In genomic region chr11:73325036-73325981, GRCh38 we compare ENCODE assay signal across 8 cellular contexts. TPM values are rescaled to one million over a fixed set of nuclear protein-coding genes. Genes with fewer than 3 reads are reported as not detected.
A peak's percentile ranks its signal among the peaks of the same experiment; 100 is the strongest.
DNase-seq lines count a peak whose midpoint lies in the region; ATAC-seq and TF ChIP-seq lines count a peak whose summit lies in the region.

No MANE protein-coding gene starts in this region.

- intact Hi-C loops in posterior vena cava (cut with DNase I), result no loop called here

- peak in 1 of 61 donors; percentile 46 for DNase-seq in caudate nucleus (lab: John Stamatoyannopoulos, UW)
- peak; percentile 90 for DNase-seq in posterior vena cava (ENCODE audit: low spot score)
- DNase-seq in NCI-H1105 (lab: John Stamatoyannopoulos, UW), result no peak
- no peak for DNase-seq in activated CD8-positive, alpha-beta memory T cell treated with anti-CD3 and anti-CD28 coated beads for 24 hours
- no peak for DNase-seq in erythroblast (lab: John Stamatoyannopoulos, UW)
- no peak for DNase-seq in NK-92 treated with Interleukin-12 subunit alpha and Interleukin-12 subunit beta, amount 100 ng/mL, for 24 hours (lab: John Stamatoyannopoulos, UW)

- no peak for TF ChIP-seq POLR2A in erythroblast (IDR thresholded peaks at IDR 0.05; ENCODE audit: low read length)

- peak overlapping the region; percentile 60 for H3K27ac ChIP-seq in caudate nucleus (ENCODE audit: low read depth, low read length)

- ATAC-seq in GM18909 (IDR thresholded peaks at IDR 0.05; ENCODE audit: poor library complexity, unreplicated experiment) (peak; percentile 73), HG02970 (IDR thresholded peaks at IDR 0.05; ENCODE audit: low FRiP score, unreplicated experiment) (peak; percentile 45)

RNA-seq across cellular contexts. Expression of gene ARHGEF17, which starts 17.2 kb away (rescaled TPM):
- total RNA-seq in posterior vena cava, result 10 to 100 TPM; 88.6 to 99.1 TPM

RNA-seq across cellular contexts. Expression of gene RELT, which starts 50.9 kb away (rescaled TPM):
- 10 to 100 TPM in 1 of 2 donors, 1 to 10 TPM in 1; 6.3 to 10.8 TPM for total RNA-seq in posterior vena cava

RNA-seq across cellular contexts. Expression of gene P2RY6, which starts 53.2 kb away (rescaled TPM):
- 1 to 10 TPM; 2.5 to 4.9 TPM for total RNA-seq in posterior vena cava
